ENCODE assay signal across 14 cellular contexts in the genomic region with DNA sequence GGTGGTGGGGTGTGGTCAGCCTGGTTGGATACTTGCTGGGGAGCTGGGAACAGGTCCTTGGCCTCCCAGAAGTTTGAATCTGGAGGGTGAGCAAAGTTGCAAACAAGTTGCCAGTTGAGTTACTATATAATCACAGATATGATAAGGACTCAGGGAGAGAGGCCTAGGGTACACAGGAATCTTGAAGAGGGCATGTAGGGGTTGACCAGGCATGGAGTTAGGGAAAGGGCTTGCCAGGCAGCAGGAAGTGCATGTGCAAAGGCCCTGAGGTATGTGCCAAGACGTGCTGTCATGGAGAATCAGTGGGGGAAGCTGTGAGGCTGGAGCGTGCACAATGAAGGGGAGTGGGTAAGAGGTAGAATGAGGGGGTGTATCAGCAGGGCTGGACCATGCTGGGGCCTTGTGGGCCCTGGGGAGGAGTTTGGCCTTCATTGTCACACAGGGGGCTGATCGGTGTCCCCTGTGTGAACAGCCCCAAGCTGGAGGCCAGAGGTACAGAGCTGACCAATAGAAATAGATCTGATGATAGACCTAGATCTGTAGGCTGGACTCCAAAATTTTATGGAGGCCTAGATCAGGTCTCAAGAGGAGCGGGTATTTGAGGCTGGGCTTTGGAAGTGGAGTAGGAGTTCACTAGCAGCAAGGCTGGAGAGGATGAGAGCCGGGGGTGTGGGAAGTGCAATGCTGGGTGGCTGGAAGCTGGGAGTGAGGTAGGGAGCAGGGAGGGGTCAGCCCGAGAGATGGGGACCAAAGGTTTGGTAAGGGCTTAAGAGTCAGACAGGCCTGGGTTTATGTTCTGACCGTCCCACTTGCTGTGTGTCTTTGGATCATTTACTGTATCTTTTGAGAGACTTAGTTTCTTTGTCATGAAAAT. TPM values are rescaled to one million over a fixed set of nuclear protein-coding genes. Genes with fewer than 3 reads are reported as not detected.
DNase-seq lines count a peak whose midpoint lies in the region; ATAC-seq and TF ChIP-seq lines count a peak whose summit lies in the region.
"Had no signal": no experiment of that assay in that cellular context is flagged by ENCODE, and none has a peak within 500 bp of the region (broad histone marks: within the 10 kb centered on the region; RNA-seq: fewer than 3 reads in every experiment).

No MANE protein-coding gene starts in this region.

- H3K9me3 Mint-ChIP-seq in T-helper 2 cell treated with Interferon-gamma antibody and Interleukin-4, amounts not matched to agents 5 μg/mL and 100 μg/mL, for 36 hours: no peaks in the 10 kb centered on the region
- H3K9me3 Mint-ChIP-seq in activated naive CD8-positive, alpha-beta T cell treated with anti-CD3 and anti-CD28 coated beads, Interleukin-2, amount 10 ng/mL, durations not matched to agents 7 days and 5 days: no peaks in the 10 kb centered on the region

- H3K9me3 ChIP-seq in tibial artery (no peaks in the 10 kb centered on the region), WERI-Rb-1 (ENCODE audit: severe bottlenecking) (no peaks in the 10 kb centered on the region), heart right ventricle (no peaks in the 10 kb centered on the region)

- H3K36me3 Mint-ChIP-seq in T-helper 2 cell treated with Interferon-gamma antibody and Interleukin-4, amounts not matched to agents 5 μg/mL and 100 μg/mL, for 36 hours (ENCODE audit: low read depth): no peaks in the 10 kb centered on the region
- H3K36me3 Mint-ChIP-seq in activated naive CD8-positive, alpha-beta T cell treated with anti-CD3 and anti-CD28 coated beads, Interleukin-2, amount 10 ng/mL, durations not matched to agents 7 days and 5 days: no peaks in the 10 kb centered on the region

- WGBS in heart right ventricle, 2 donors: 76 to 94% methylated on average over 7 of the region's 7 CpGs

- H3K4me3 Mint-ChIP-seq in T-helper 2 cell treated with Interferon-gamma antibody and Interleukin-4, amounts not matched to agents 5 μg/mL and 100 μg/mL, for 36 hours: no peak overlapping the region
- no peak overlapping the region for H3K4me3 Mint-ChIP-seq in activated naive CD8-positive, alpha-beta T cell treated with anti-CD3 and anti-CD28 coated beads, Interleukin-2, amount 10 ng/mL, durations not matched to agents 7 days and 5 days

- POLR2A ChIA-PET in activated naive CD8-positive, alpha-beta T cell treated with anti-CD3 and anti-CD28 coated beads, Interleukin-2, amount 10 ng/mL, durations not matched to agents 7 days and 5 days (lab: Charles Lee): interaction anchor here (2.0 kb wide), 1 partner anchor 33 kb away, joined by 5 read pairs; no protein-coding TSS in a partner anchor

- peaks cover 4% of the 10 kb centered on the region for H3K4me1 Mint-ChIP-seq in T-helper 2 cell treated with Interferon-gamma antibody and Interleukin-4, amounts not matched to agents 5 μg/mL and 100 μg/mL, for 36 hours (ENCODE audit: low read depth)
- H3K4me1 Mint-ChIP-seq in activated naive CD8-positive, alpha-beta T cell treated with anti-CD3 and anti-CD28 coated beads, Interleukin-2, amount 10 ng/mL, durations not matched to agents 7 days and 5 days: peaks cover 16% of the 10 kb centered on the region

- intact Hi-C loops in tibial artery (cut with DNase I; ENCODE audit: low total_unique reads) (no loop called here), heart right ventricle (cut with DNase I) (loop anchor here in 2 of 10 donors (5.0 kb wide), 2 partner anchors 42 to 57 kb away; no protein-coding TSS in a partner anchor)

- H3K36me3 ChIP-seq in tibial artery: peaks cover 0 to 24% (median 8%) of the 10 kb centered on the region in 3 donors
- H3K36me3 ChIP-seq in WERI-Rb-1: peaks cover 54% of the 10 kb centered on the region
- no peaks in the 10 kb centered on the region for H3K36me3 ChIP-seq in heart right ventricle

- TF ChIP-seq CTCF in tibial artery (IDR thresholded peaks at IDR 0.05) (no peak), WERI-Rb-1 (IDR thresholded peaks at IDR 0.05; ENCODE audit: low read depth, low read length) (no peak), heart right ventricle (IDR thresholded peaks at IDR 0.05) (no peak)

- peaks cover 3% of the 10 kb centered on the region for H3K27me3 Mint-ChIP-seq in T-helper 2 cell treated with Interferon-gamma antibody and Interleukin-4, amounts not matched to agents 5 μg/mL and 100 μg/mL, for 36 hours (ENCODE audit: low read depth)
- no peaks in the 10 kb centered on the region for H3K27me3 Mint-ChIP-seq in activated naive CD8-positive, alpha-beta T cell treated with anti-CD3 and anti-CD28 coated beads, Interleukin-2, amount 10 ng/mL, durations not matched to agents 7 days and 5 days

- ATAC-seq in activated naive CD8-positive, alpha-beta T cell treated with anti-CD3 and anti-CD28 coated beads, Interleukin-2, amount 10 ng/mL, durations not matched to agents 7 days and 5 days (ENCODE audit: low read depth): no peak
- no peak for ATAC-seq in heart right ventricle

- DNase-seq in T-helper 2 cell treated with Interferon-gamma antibody and Interleukin-4, amounts not matched to agents 5 μg/mL and 100 μg/mL, for 36 hours (ENCODE audit: low spot score): no peak
- no peak for DNase-seq in T-helper 2 cell
- DNase-seq in activated naive CD8-positive, alpha-beta T cell treated with anti-CD3 and anti-CD28 coated beads, Interleukin-2, amount 10 ng/mL, durations not matched to agents 7 days and 5 days: peak; percentile 27
- DNase-seq in mesenteric fat pad (ENCODE audit: low spot score): peak; percentile 77
- peak in 1 of 2 donors; percentile 53 for DNase-seq in tibial artery
- no peak for DNase-seq in WERI-Rb-1
- no peak for DNase-seq in AG20443 (ENCODE audit: low spot score)
- no peak for DNase-seq in heart right ventricle
- DNase-seq: activated CD4-positive, CD25-positive, alpha-beta regulatory T cell treated with anti-CD3 and anti-CD28 coated beads, Interleukin-2, amount 50 U/mL, for 72 hours; HCEC 1CT; mesendoderm; NCI-H1930; stimulated activated CD4-positive, alpha-beta T cell treated with anti-CD3 and anti-CD28 coated beads, Interleukin-4, amount 100 ng/mL, for 4 hours had no signal

- H3K4me1 ChIP-seq in tibial artery: peaks cover 0 to 66% (median 51%) of the 10 kb centered on the region in 4 donors
- H3K4me1 ChIP-seq in heart right ventricle: peaks cover 0 to 47% (median 9%) of the 10 kb centered on the region in 9 donors

- H3K27me3 ChIP-seq in tibial artery: no peaks in the 10 kb centered on the region
- no peaks in the 10 kb centered on the region for H3K27me3 ChIP-seq in WERI-Rb-1 (ENCODE audit: insufficient read depth, low read depth, severe bottlenecking)
- H3K27me3 ChIP-seq in heart right ventricle: peaks cover 0 to 22% (median 0%) of the 10 kb centered on the region in 7 donors

- H3K27ac ChIP-seq in tibial artery: peak overlapping the region; percentile 97 to 99
- no peak overlapping the region for H3K27ac ChIP-seq in WERI-Rb-1
- H3K27ac ChIP-seq in heart right ventricle: peak overlapping the region in 3 of 10 donors; percentile 15 to 56 (median 49)
- H3K27ac ChIP-seq: 22Rv1 had no signal

- no peak overlapping the region for H3K4me3 ChIP-seq in tibial artery
- no peak overlapping the region for H3K4me3 ChIP-seq in WERI-Rb-1 (ENCODE audit: low read depth, low read length)
- no peak overlapping the region for H3K4me3 ChIP-seq in heart right ventricle

- H3K27ac Mint-ChIP-seq in T-helper 2 cell treated with Interferon-gamma antibody and Interleukin-4, amounts not matched to agents 5 μg/mL and 100 μg/mL, for 36 hours: peak overlapping the region; percentile 1
- no peak overlapping the region for H3K27ac Mint-ChIP-seq in activated naive CD8-positive, alpha-beta T cell treated with anti-CD3 and anti-CD28 coated beads, Interleukin-2, amount 10 ng/mL, durations not matched to agents 7 days and 5 days

RNA-seq across cellular contexts. Expression of a gene that starts 2.9 kb away (rescaled TPM):
- total RNA-seq in activated naive CD8-positive, alpha-beta T cell treated with anti-CD3 and anti-CD28 coated beads, Interleukin-2, amount 10 ng/mL, durations not matched to agents 7 days and 5 days: 1 to 10 TPM; 4.5 to 5.6 TPM
- total RNA-seq in mesenteric fat pad: 23.9 TPM
- 10 to 100 TPM in 1 of 10 donors, 1 to 10 TPM in 9; 1.9 to 10.8 (median 3.6) TPM for total RNA-seq in heart right ventricle
- 1 to 10 TPM; 4.7 to 5.2 TPM for polyA plus RNA-seq in heart right ventricle

RNA-seq across cellular contexts. Expression of a gene that starts 59.4 kb away (rescaled TPM):
- 10 to 100 TPM; 12.0 to 13.4 TPM for total RNA-seq in activated naive CD8-positive, alpha-beta T cell treated with anti-CD3 and anti-CD28 coated beads, Interleukin-2, amount 10 ng/mL, durations not matched to agents 7 days and 5 days
- total RNA-seq in mesenteric fat pad (43.6 TPM), heart right ventricle (10 to 100 TPM; 17.8 to 24.9 (median 20.4) TPM)
- polyA plus RNA-seq in heart right ventricle: 10 to 100 TPM; 18.4 to 52.3 TPM

Comparison
In these comparisons a context has a peak if more than half of its experiments do, and no peak if none do; other contexts are left out.
1. DNase-seq: peak in activated naive CD8-positive, alpha-beta T cell treated with anti-CD3 and anti-CD28 coated beads, Interleukin-2, amount 10 ng/mL, durations not matched to agents 7 days and 5 days (single experiment) and mesenteric fat pad (single experiment); none in T-helper 2 cell treated with Interferon-gamma antibody and Interleukin-4, amounts not matched to agents 5 μg/mL and 100 μg/mL, for 36 hours (single experiment), T-helper 2 cell (0 of 5), WERI-Rb-1 (single experiment), AG20443 (single experiment) and heart right ventricle (0 of 2).